In genomic region chr20:64133951-64134407, GRCh38 we compare ENCODE assay signal across 1 cellular context.
TF ChIP-seq lines count a peak whose summit lies in the region.

No MANE protein-coding gene starts in this region.

TF ChIP-seq in HepG2, 621 proteins besides CTCF, POLR2A, EP300 and RAD21:
- TF ChIP-seq NFYB (CRISPR knock-in tag; IDR thresholded peaks at IDR 0.05) (no peak), RCOR2 (CRISPR knock-in tag; IDR thresholded peaks at IDR 0.05) (no peak), SMC3 (IDR thresholded peaks at IDR 0.05; ENCODE audit: low read length) (peak; percentile 41; the same call in 1 of the 2 replicates), CBX2 (IDR thresholded peaks at IDR 0.05; ENCODE audit: low read depth, low read length) (no peak), CBX2 (CRISPR knock-in tag; IDR thresholded peaks at IDR 0.05; ENCODE audit: low read depth) (no peak), JARID2 (CRISPR knock-in tag; IDR thresholded peaks at IDR 0.05; ENCODE audit: insufficient replicate concordance) (no peak), U2AF2 (IDR thresholded peaks at IDR 0.05; ENCODE audit: low read depth, low read length) (no peak), ZNF263 (CRISPR knock-in tag; IDR thresholded peaks at IDR 0.05) (0 out of 2 replicates have a peak, but pooled peaks have one; percentile 34), STAG1 (CRISPR knock-in tag; IDR thresholded peaks at IDR 0.05) (peak; percentile 86)
